6 cellular contexts compared by ENCODE assay signal in genomic region chr4:99612704-99613103, GRCh38. TPM values are rescaled to one million over a fixed set of nuclear protein-coding genes. Genes with fewer than 3 reads are reported as not detected.
"Had no signal": no experiment of that assay in that cellular context is flagged by ENCODE, and none has a peak within 500 bp of the region (broad histone marks: within the 10 kb centered on the region; RNA-seq: fewer than 3 reads in every experiment).

No MANE protein-coding gene starts in this region.

- ATAC-seq: GM23338 had no signal

- H3K4me2 ChIP-seq: GM23338 had no signal

- H3K4me3 Mint-ChIP-seq: GM23338, H9 had no signal

- H3K9me3 Mint-ChIP-seq: GM23338, H9 had no signal

- H2AFZ ChIP-seq: GM23338 had no signal

- H3K27ac Mint-ChIP-seq: GM23338, H9 had no signal

- H3K4me3 ChIP-seq: GM23338 had no signal

- DNase-seq: H9, HCEC 1CT, IMR-90 had no signal

RNA-seq across cellular contexts. Expression of gene MTTP, which starts 38.1 kb away (rescaled TPM):
- total RNA-seq: HT-29 had no signal

RNA-seq across cellular contexts. Expression of gene C4orf54, which starts 44.9 kb away (rescaled TPM):
- total RNA-seq: GM23338, H1, H9, HT-29, IMR-90 had no signal
- polyA plus RNA-seq: H1, IMR-90 had no signal
